ENCODE assay signal across 10 cellular contexts in the genomic region with DNA sequence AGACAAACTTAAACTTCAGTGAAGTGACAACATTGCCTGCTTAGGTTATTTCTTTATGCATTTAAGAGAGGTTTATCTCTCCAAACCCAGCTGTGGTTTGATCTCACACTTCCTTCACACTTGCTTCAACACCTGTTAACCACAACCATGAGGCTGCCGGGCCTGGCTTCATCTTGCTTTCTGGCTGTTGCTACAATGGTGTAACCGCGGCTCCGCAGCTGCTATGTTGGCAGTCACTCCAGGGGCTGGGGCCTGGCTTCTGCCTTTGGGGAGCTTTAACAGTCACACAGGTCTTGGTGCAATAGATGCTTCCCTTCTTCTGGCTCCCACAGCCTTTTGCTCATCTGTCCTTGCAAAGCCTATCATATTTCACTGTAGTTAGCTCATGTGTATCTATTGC.
A peak's percentile ranks its signal among the peaks of the same experiment; 100 is the strongest.
DNase-seq lines count a peak whose midpoint lies in the region; ATAC-seq lines count a peak whose summit lies in the region.
"Had no signal": no experiment of that assay in that cellular context is flagged by ENCODE, and none has a peak within 500 bp of the region (broad histone marks: within the 10 kb centered on the region; RNA-seq: fewer than 3 reads in every experiment).

No MANE protein-coding gene starts in this region.

- DNase-seq in stimulated activated CD4-positive, alpha-beta T cell treated with anti-CD3 and anti-CD28 coated beads, Interleukin-1b, Interleukin-23, amount 100 ng/mL, for 48 hours = peak; percentile 30
- no peak for DNase-seq in stimulated activated CD4-positive, alpha-beta T cell treated with anti-CD3 and anti-CD28 coated beads, Interleukin-12 subunit alpha, Interleukin-12 subunit beta, amount 100 ng/mL, for 4 hours
- DNase-seq in activated CD8-positive, alpha-beta T cell treated with anti-CD3 and anti-CD28 coated beads, Interleukin-2, amount 10 ng/mL, durations not matched to agents 7 days and 5 days = peak; percentile 80
- DNase-seq in iris pigment epithelial cell (ENCODE audit: low read depth) (peak; percentile 8), aorta (peak; percentile 51 to 73), NCI-H1092 treated with DMSO at 0.1 percent for 48 hours (lab: John Stamatoyannopoulos, UW) (no peak), NCI-H226 (no peak), kidney tubule cell (ENCODE audit: low spot score) (no peak)
- DNase-seq: cortex of kidney, islet precursor cell had no signal

- intact Hi-C loops in aorta (cut with DNase I) = no loop called here

- H3K4me3 ChIP-seq in aorta (ENCODE audit: low read length in 2 of 2) = no peak overlapping the region

- H3K9me3 Mint-ChIP-seq in activated CD8-positive, alpha-beta T cell treated with anti-CD3 and anti-CD28 coated beads, Interleukin-2, amount 10 ng/mL, durations not matched to agents 7 days and 5 days (ENCODE audit: insufficient read depth) = no peaks in the 10 kb centered on the region

- H3K36me3 ChIP-seq in aorta (ENCODE audit: control insufficient read depth in 1 of 2, insufficient read depth in 2 of 2, low read length in 1 of 2) = no peaks in the 10 kb centered on the region

- H3K4me1 ChIP-seq in aorta (ENCODE audit: control insufficient read depth in 1 of 2, insufficient read depth in 2 of 2, low read length in 2 of 2) = peaks cover 0 to 1% of the 10 kb centered on the region in 2 donors

- WGBS in aorta, 2 donors = 78% methylated on average over 4 of the region's 4 CpGs

- CTCF ChIA-PET in activated CD8-positive, alpha-beta T cell treated with anti-CD3 and anti-CD28 coated beads, Interleukin-2, amount 10 ng/mL, durations not matched to agents 7 days and 5 days (lab: Charles Lee) = interaction anchor here (1.7 kb wide), 1 partner anchor 47 kb away, joined by 7 read pairs; no protein-coding TSS in a partner anchor

- peak; percentile 95 for ATAC-seq in activated CD8-positive, alpha-beta T cell treated with anti-CD3 and anti-CD28 coated beads, Interleukin-2, amount 10 ng/mL, durations not matched to agents 7 days and 5 days
- ATAC-seq in aorta (ENCODE audit: low FRiP score) = no peak

- H3K27me3 ChIP-seq in aorta (ENCODE audit: control insufficient read depth in 1 of 2, insufficient read depth in 2 of 2, low read length in 1 of 2) = no peaks in the 10 kb centered on the region

- H3K9me3 ChIP-seq in aorta (ENCODE audit: control insufficient read depth, low read length) = no peaks in the 10 kb centered on the region

- peaks cover 12% of the 10 kb centered on the region for H3K4me1 Mint-ChIP-seq in activated CD8-positive, alpha-beta T cell treated with anti-CD3 and anti-CD28 coated beads, Interleukin-2, amount 10 ng/mL, durations not matched to agents 7 days and 5 days (ENCODE audit: low read depth)

- POLR2A ChIA-PET in activated CD8-positive, alpha-beta T cell treated with anti-CD3 and anti-CD28 coated beads, Interleukin-2, amount 10 ng/mL, durations not matched to agents 7 days and 5 days (lab: Charles Lee) = no interaction called here

- no peaks in the 10 kb centered on the region for H3K36me3 Mint-ChIP-seq in activated CD8-positive, alpha-beta T cell treated with anti-CD3 and anti-CD28 coated beads, Interleukin-2, amount 10 ng/mL, durations not matched to agents 7 days and 5 days (ENCODE audit: low read depth)

- no peak overlapping the region for H3K27ac Mint-ChIP-seq in activated CD8-positive, alpha-beta T cell treated with anti-CD3 and anti-CD28 coated beads, Interleukin-2, amount 10 ng/mL, durations not matched to agents 7 days and 5 days

- no peak overlapping the region for H3K27ac ChIP-seq in aorta (ENCODE audit: low read depth in 1 of 2, low read length in 2 of 2)

- H3K4me3 Mint-ChIP-seq in activated CD8-positive, alpha-beta T cell treated with anti-CD3 and anti-CD28 coated beads, Interleukin-2, amount 10 ng/mL, durations not matched to agents 7 days and 5 days = no peak overlapping the region

- peaks cover 12% of the 10 kb centered on the region for H3K27me3 Mint-ChIP-seq in activated CD8-positive, alpha-beta T cell treated with anti-CD3 and anti-CD28 coated beads, Interleukin-2, amount 10 ng/mL, durations not matched to agents 7 days and 5 days (ENCODE audit: low read depth)

Comparison
In these comparisons a context has a peak if more than half of its experiments do, and no peak if none do; other contexts are left out.
1. DNase-seq: peak in stimulated activated CD4-positive, alpha-beta T cell treated with anti-CD3 and anti-CD28 coated beads, Interleukin-1b, Interleukin-23, amount 100 ng/mL, for 48 hours (single experiment), activated CD8-positive, alpha-beta T cell treated with anti-CD3 and anti-CD28 coated beads, Interleukin-2, amount 10 ng/mL, durations not matched to agents 7 days and 5 days (single experiment), iris pigment epithelial cell (single experiment) and aorta (2 of 2); none in stimulated activated CD4-positive, alpha-beta T cell treated with anti-CD3 and anti-CD28 coated beads, Interleukin-12 subunit alpha, Interleukin-12 subunit beta, amount 100 ng/mL, for 4 hours (single experiment), NCI-H1092 treated with DMSO at 0.1 percent for 48 hours (single experiment), NCI-H226 (single experiment) and kidney tubule cell (single experiment).